ENCODE assay signal across 24 cellular contexts in genomic region chr1:182122855-182123254, GRCh38.
A peak's percentile ranks its signal among the peaks of the same experiment; 100 is the strongest.
DNase-seq lines count a peak whose midpoint lies in the region; ATAC-seq, FAIRE-seq and TF ChIP-seq lines count a peak whose summit lies in the region.
"Had no signal": no experiment of that assay in that cellular context is flagged by ENCODE, and none has a peak within 500 bp of the region (broad histone marks: within the 10 kb centered on the region; RNA-seq: fewer than 3 reads in every experiment).

No MANE protein-coding gene starts in this region.

- H3K27me3 Mint-ChIP-seq in mesothelial cell of epicardium (ENCODE audit: low read depth), result no peaks in the 10 kb centered on the region

- TF ChIP-seq CTCF in dorsolateral prefrontal cortex (IDR thresholded peaks at IDR 0.05 in 54 of 56, conservative IDR thresholded peaks at IDR 0.05 in 2 of 56; ENCODE audit: low read depth in 1 of 56, partially characterized antibody in 56 of 56), result no peak
- TF ChIP-seq CTCF in mesothelial cell of epicardium (IDR thresholded peaks at IDR 0.05; ENCODE audit: unreplicated experiment), result no peak
- no peak for TF ChIP-seq CTCF in thyroid gland (IDR thresholded peaks at IDR 0.05)

- intact Hi-C loops in dorsolateral prefrontal cortex (cut with DNase I) (no loop called here), thyroid gland (cut with DNase I) (no loop called here)

- DNase-seq in dorsolateral prefrontal cortex, result no peak
- no peak for DNase-seq in mesothelial cell of epicardium (ENCODE audit: low spot score in 2 of 2, unreplicated experiment in 2 of 2)
- DNase-seq in thyroid gland, result no peak
- no peak for DNase-seq in RCC 7860 (ENCODE audit: low spot score)
- no peak for DNase-seq in HPDE6-E6E7 (ENCODE audit: extremely low spot score)
- DNase-seq: C1 segment of cervical spinal cord; CD4-positive, alpha-beta memory T cell; COR-L47; DMS53; EL; GF-D8; H7; KBM-7; NCI-H2029; PC-9; Right ventricle myocardium superior; RPMI8226 had no signal

- no peak for TF ChIP-seq POLR2A in thyroid gland (IDR thresholded peaks at IDR 0.05)

- H3K4me1 ChIP-seq in thyroid gland, result peaks cover 33 to 35% of the 10 kb centered on the region in 2 donors

- TF ChIP-seq EP300 in Ishikawa (IDR thresholded peaks at IDR 0.05; ENCODE audit: borderline replicate concordance), result no peak

- H3K4me3 ChIP-seq in dorsolateral prefrontal cortex (no peak overlapping the region), thyroid gland (replicated peaks in 1 of 3) (no peak overlapping the region)
- H3K4me3 ChIP-seq: MG63, PC-9 had no signal

- H3K9me3 ChIP-seq in thyroid gland, result no peaks in the 10 kb centered on the region
- H3K9me3 ChIP-seq: MG63 had no signal

- TF ChIP-seq RAD21 in Ishikawa (IDR thresholded peaks at IDR 0.05; ENCODE audit: low read depth), result no peak

- H3K27ac ChIP-seq in dorsolateral prefrontal cortex, result peak overlapping the region in 34 of 59 donors; percentile 17 to 93 (median 86)
- H3K27ac ChIP-seq in thyroid gland, result peak overlapping the region; percentile 84 to 97 (median 88)
- H3K27ac ChIP-seq: PC-9 had no signal

- ATAC-seq in GM19395 (IDR thresholded peaks at IDR 0.05; ENCODE audit: unreplicated experiment) (no peak), GM21526 (IDR thresholded peaks at IDR 0.05; ENCODE audit: low FRiP score, unreplicated experiment) (no peak)

- peaks cover 39% of the 10 kb centered on the region for H3K4me1 Mint-ChIP-seq in mesothelial cell of epicardium
- H3K4me1 Mint-ChIP-seq: CD4-positive, alpha-beta memory T cell had no signal

- FAIRE-seq in RCC 7860 (lab: Jason Lieb, UNC), result no peak
- FAIRE-seq: A204.1, GM12891, HTR-8/SVneo had no signal

- no peaks in the 10 kb centered on the region for H3K9me3 Mint-ChIP-seq in mesothelial cell of epicardium
- H3K9me3 Mint-ChIP-seq: CD4-positive, alpha-beta memory T cell had no signal

- H3K27ac Mint-ChIP-seq in mesothelial cell of epicardium, result peak overlapping the region; percentile 70

- no peaks in the 10 kb centered on the region for H3K36me3 ChIP-seq in thyroid gland
- H3K36me3 ChIP-seq: MG63 had no signal

- no peaks in the 10 kb centered on the region for H3K36me3 Mint-ChIP-seq in mesothelial cell of epicardium
- H3K36me3 Mint-ChIP-seq: CD4-positive, alpha-beta memory T cell had no signal

- H3K4me3 Mint-ChIP-seq in mesothelial cell of epicardium, result no peak overlapping the region
- H3K4me3 Mint-ChIP-seq: CD4-positive, alpha-beta memory T cell had no signal

- H3K27me3 ChIP-seq in dorsolateral prefrontal cortex (no peaks in the 10 kb centered on the region), thyroid gland (no peaks in the 10 kb centered on the region)
- H3K27me3 ChIP-seq: MG63 had no signal

TF ChIP-seq in Ishikawa, 13 proteins besides CTCF, POLR2A, EP300 and RAD21:
- TF ChIP-seq MAX (IDR thresholded peaks at IDR 0.05) (0 out of 2 replicates have a peak, but pooled peaks have one; percentile 25), TEAD4 (IDR thresholded peaks at IDR 0.05) (peak; percentile 73), ZBTB7A (IDR thresholded peaks at IDR 0.05; ENCODE audit: low read depth) (no peak), NFIC (IDR thresholded peaks at IDR 0.05) (no peak)
